8 cellular contexts compared by ENCODE assay signal in the genomic region with DNA sequence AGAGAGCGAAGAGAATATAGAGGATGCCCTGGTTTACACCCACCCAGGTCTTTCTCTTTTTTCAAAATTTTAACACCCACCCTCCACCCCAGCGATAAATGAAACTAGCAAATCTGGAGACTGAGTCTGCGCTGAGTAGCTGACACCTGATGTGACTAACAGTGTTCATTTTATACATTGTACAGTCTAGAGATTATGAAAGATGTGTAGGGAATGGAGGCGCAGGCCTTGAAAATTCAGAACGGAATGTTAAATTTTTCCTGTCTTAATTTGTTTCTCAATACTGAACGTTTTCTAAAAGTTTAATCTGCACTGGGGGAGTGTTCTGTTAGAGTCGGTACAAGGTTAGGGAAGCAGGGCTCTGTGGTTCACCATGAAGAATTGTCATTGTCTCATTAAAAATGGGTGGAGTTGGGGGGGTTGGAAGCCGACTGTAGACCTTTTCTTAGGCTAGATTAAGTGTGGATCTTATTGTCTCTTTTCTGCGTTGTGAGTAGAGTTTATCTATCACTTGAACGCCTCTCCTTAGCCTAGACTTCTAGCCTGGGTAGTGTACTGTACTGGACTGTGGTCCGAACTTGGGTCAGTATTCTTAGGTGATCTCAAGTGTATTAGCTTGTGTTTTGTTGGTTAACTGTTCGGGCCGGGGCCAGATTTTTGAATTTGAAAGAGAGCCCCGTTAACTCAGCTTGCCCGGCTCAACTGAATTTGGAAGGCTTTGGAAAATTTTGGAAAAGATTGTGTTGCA. TPM values are rescaled to one million over a fixed set of nuclear protein-coding genes. Genes with fewer than 3 reads are reported as not detected.
DNase-seq lines count a peak whose midpoint lies in the region; ATAC-seq and TF ChIP-seq lines count a peak whose summit lies in the region.

No MANE protein-coding gene starts in this region.

- ATAC-seq in Right ventricle myocardium inferior = no peak
- ATAC-seq in activated naive CD8-positive, alpha-beta T cell treated with anti-CD3 and anti-CD28 coated beads, Interleukin-2, amount 50 U/mL, for 24 hours = peak; percentile 45
- peak; percentile 5 for ATAC-seq in left lobe of liver
- no peak for ATAC-seq in HG02981 (IDR thresholded peaks at IDR 0.05; ENCODE audit: unreplicated experiment)

- peaks cover 6% of the 10 kb centered on the region for H3K27me3 Mint-ChIP-seq in activated naive CD8-positive, alpha-beta T cell treated with anti-CD3 and anti-CD28 coated beads, Interleukin-2, amount 50 U/mL, for 24 hours

- H3K4me3 ChIP-seq in left ventricle myocardium inferior (peak overlapping the region; percentile 85), thyroid gland (replicated peaks in 1 of 3) (peak overlapping the region in 1 of 3 donors; percentile 46)

- H3K4me1 ChIP-seq in left ventricle myocardium inferior (peaks cover 72% of the 10 kb centered on the region), thyroid gland (peaks cover 19 to 23% of the 10 kb centered on the region in 2 donors)

- WGBS in thyroid gland, 2 donors = 37% methylated on average over 15 of the region's 15 CpGs

- no peak for TF ChIP-seq POLR2A in thyroid gland (IDR thresholded peaks at IDR 0.05)

- H3K9me3 ChIP-seq in left ventricle myocardium inferior (replicated peaks) (peaks cover 7% of the 10 kb centered on the region), thyroid gland (no peaks in the 10 kb centered on the region)

- H3K36me3 ChIP-seq in left ventricle myocardium inferior (no peaks in the 10 kb centered on the region), thyroid gland (no peaks in the 10 kb centered on the region)

- H3K36me3 Mint-ChIP-seq in activated naive CD8-positive, alpha-beta T cell treated with anti-CD3 and anti-CD28 coated beads, Interleukin-2, amount 50 U/mL, for 24 hours (ENCODE audit: low read depth) = peaks cover 15% of the 10 kb centered on the region

- H3K27ac Mint-ChIP-seq in activated naive CD8-positive, alpha-beta T cell treated with anti-CD3 and anti-CD28 coated beads, Interleukin-2, amount 50 U/mL, for 24 hours = no peak overlapping the region

- H3K27ac ChIP-seq in left ventricle myocardium inferior (replicated peaks) (peak overlapping the region; percentile 95), thyroid gland (peak overlapping the region; percentile 24 to 65 (median 35))

- DNase-seq in left ventricle myocardium inferior (no peak), Right ventricle myocardium inferior (ENCODE audit: missing footprints) (no peak), left lobe of liver (ENCODE audit: low spot score) (no peak), thyroid gland (no peak), glomerular visceral epithelial cell (ENCODE audit: extremely low spot score) (no peak), dedifferentiated amniotic fluid mesenchymal stem cell (ENCODE audit: extremely low spot score) (no peak)
- no peak for DNase-seq in activated naive CD8-positive, alpha-beta T cell treated with anti-CD3 and anti-CD28 coated beads, Interleukin-2, amount 50 U/mL, for 24 hours

- H3K27me3 ChIP-seq in left ventricle myocardium inferior (ENCODE audit: low read depth) (no peaks in the 10 kb centered on the region), thyroid gland (no peaks in the 10 kb centered on the region)

- intact Hi-C loops in left ventricle myocardium inferior (cut with micrococcal nuclease) (no loop called here), Right ventricle myocardium inferior (cut with DNase I) (loop anchor here (1.0 to 5.0 kb wide), 5 partner anchors 93 to 282 kb away; no protein-coding TSS in a partner anchor), thyroid gland (cut with DNase I) (loop anchor here (10.0 kb wide), 1 partner anchor 135 kb away; no protein-coding TSS in a partner anchor)

- H3K9me3 Mint-ChIP-seq in activated naive CD8-positive, alpha-beta T cell treated with anti-CD3 and anti-CD28 coated beads, Interleukin-2, amount 50 U/mL, for 24 hours = peaks cover 11% of the 10 kb centered on the region

- TF ChIP-seq CTCF in left ventricle myocardium inferior (IDR thresholded peaks at IDR 0.05; ENCODE audit: borderline replicate concordance) (no peak), thyroid gland (IDR thresholded peaks at IDR 0.05) (no peak)

- H3K4me1 Mint-ChIP-seq in activated naive CD8-positive, alpha-beta T cell treated with anti-CD3 and anti-CD28 coated beads, Interleukin-2, amount 50 U/mL, for 24 hours = peaks cover 29% of the 10 kb centered on the region

- H3K4me3 Mint-ChIP-seq in activated naive CD8-positive, alpha-beta T cell treated with anti-CD3 and anti-CD28 coated beads, Interleukin-2, amount 50 U/mL, for 24 hours = no peak overlapping the region

RNA-seq across cellular contexts. Expression of a gene that starts 1.9 kb away (rescaled TPM):
- total RNA-seq in left ventricle myocardium inferior = 102 TPM
- total RNA-seq in Right ventricle myocardium inferior = 82.5 TPM
- 30.2 TPM for total RNA-seq in left lobe of liver
- total RNA-seq in thyroid gland = 10 to 100 TPM; 33.8 to 47.3 (median 35.7) TPM

Comparison
In these comparisons a context has a peak if more than half of its experiments do, and no peak if none do; other contexts are left out.
1. ATAC-seq: peak in activated naive CD8-positive, alpha-beta T cell treated with anti-CD3 and anti-CD28 coated beads, Interleukin-2, amount 50 U/mL, for 24 hours (single experiment) and left lobe of liver (single experiment); none in Right ventricle myocardium inferior (single experiment) and HG02981 (single experiment).